ENCODE assay signal across 8 cellular contexts in the genomic region with DNA sequence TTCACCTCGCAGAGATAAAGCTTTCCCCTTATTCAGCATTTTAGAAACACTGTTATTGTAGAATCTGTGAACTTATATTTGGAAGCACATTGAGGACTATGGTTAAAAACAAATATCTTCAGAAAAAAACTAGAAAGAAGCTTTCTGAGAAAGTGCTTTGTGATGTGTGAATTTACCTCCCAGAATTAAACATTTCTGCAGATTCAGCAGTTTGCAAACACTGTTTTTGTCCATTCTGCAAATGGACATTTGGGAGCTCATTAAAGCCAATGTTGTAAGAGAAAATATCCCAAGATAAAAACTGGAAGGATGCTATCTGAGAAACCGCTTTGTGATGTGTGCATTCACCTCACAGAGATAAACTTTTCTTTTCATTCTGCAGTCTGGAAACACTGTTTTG.
"Had no signal": no experiment of that assay in that cellular context is flagged by ENCODE, and none has a peak within 500 bp of the region (broad histone marks: within the 10 kb centered on the region; RNA-seq: fewer than 3 reads in every experiment).

No MANE protein-coding gene starts in this region.

- FAIRE-seq: H1, H54, HTR-8/SVneo had no signal

- H3K4me2 ChIP-seq: GM23338, KMS-11 had no signal

- H3K4me1 Mint-ChIP-seq: GM23338, H9 had no signal

- DNase-seq: H9, HCEC 1CT, KBM-7 had no signal

- H3K4me3 ChIP-seq: GM23338 had no signal

- H3K9ac ChIP-seq: KMS-11 had no signal

- H3K4me3 Mint-ChIP-seq: GM23338, H9 had no signal

- H3K27ac Mint-ChIP-seq: GM23338, H9 had no signal

- ATAC-seq: GM23338 had no signal

- H2AFZ ChIP-seq: GM23338 had no signal

- H3K27ac ChIP-seq: KMS-11 had no signal
